In genomic region chr4:2852481-2852881, GRCh38 we compare ENCODE assay signal across 8 cellular contexts. TPM values are rescaled to one million over a fixed set of nuclear protein-coding genes. Genes with fewer than 3 reads are reported as not detected.
DNase-seq lines count a peak whose midpoint lies in the region; ATAC-seq and TF ChIP-seq lines count a peak whose summit lies in the region.

No MANE protein-coding gene starts in this region.

- intact Hi-C loops in activated CD4-positive, alpha-beta T cell treated with anti-CD3 and anti-CD28 coated beads, Interleukin-2, amount 10 ng/mL, durations not matched to agents 24 days and 14 days (cut with micrococcal nuclease), result no loop called here
- intact Hi-C loops in tibial artery (cut with DNase I; ENCODE audit: low total_unique reads), result no loop called here

- H3K4me3 Mint-ChIP-seq in activated CD4-positive, alpha-beta T cell treated with anti-CD3 and anti-CD28 coated beads, Interleukin-2, amount 10 ng/mL, durations not matched to agents 24 days and 14 days, result peak overlapping the region; percentile 45
- H3K4me3 Mint-ChIP-seq in stimulated activated naive CD8-positive, alpha-beta T cell treated with anti-CD3 and anti-CD28 coated beads, Interleukin-15, Interleukin-2, amounts not matched to agents 100 ng/mL and 50 ng/mL, for 24 hours, result peak overlapping the region; percentile 62

- peaks cover 27% of the 10 kb centered on the region for H3K36me3 Mint-ChIP-seq in activated CD4-positive, alpha-beta T cell treated with anti-CD3 and anti-CD28 coated beads, Interleukin-2, amount 10 ng/mL, durations not matched to agents 24 days and 14 days (ENCODE audit: low read depth)
- H3K36me3 Mint-ChIP-seq in stimulated activated naive CD8-positive, alpha-beta T cell treated with anti-CD3 and anti-CD28 coated beads, Interleukin-15, Interleukin-2, amounts not matched to agents 100 ng/mL and 50 ng/mL, for 24 hours (ENCODE audit: low read depth), result peaks cover 10% of the 10 kb centered on the region

- no peak overlapping the region for H3K4me3 ChIP-seq in fibroblast of lung (replicated peaks in 1 of 4; ENCODE audit: control extremely low read depth in 1 of 4, insufficient read depth in 1 of 4, low read depth in 3 of 4, low read length in 4 of 4)
- H3K4me3 ChIP-seq in tibial artery, result no peak overlapping the region

- DNase-seq in activated CD4-positive, alpha-beta T cell treated with anti-CD3 and anti-CD28 coated beads, Interleukin-2, amount 10 ng/mL, durations not matched to agents 24 days and 14 days, result peak; percentile 68
- DNase-seq in activated CD4-positive, alpha-beta T cell treated with anti-CD3 and anti-CD28 coated beads for 4 hours, result no peak
- DNase-seq in fibroblast of lung (ENCODE audit: low read depth in 2 of 2), result no peak
- no peak for DNase-seq in NCI-H128 (lab: John Stamatoyannopoulos, UW; ENCODE audit: unreplicated experiment)
- DNase-seq in activated CD4-positive, CD25-positive, alpha-beta regulatory T cell treated with anti-CD3 and anti-CD28 coated beads, Interleukin-2, amount 50 U/mL, for 72 hours, result no peak
- no peak for DNase-seq in tibial artery

- no peaks in the 10 kb centered on the region for H3K9me3 Mint-ChIP-seq in activated CD4-positive, alpha-beta T cell treated with anti-CD3 and anti-CD28 coated beads, Interleukin-2, amount 10 ng/mL, durations not matched to agents 24 days and 14 days
- H3K9me3 Mint-ChIP-seq in stimulated activated naive CD8-positive, alpha-beta T cell treated with anti-CD3 and anti-CD28 coated beads, Interleukin-15, Interleukin-2, amounts not matched to agents 100 ng/mL and 50 ng/mL, for 24 hours, result no peaks in the 10 kb centered on the region

- peaks cover 4% of the 10 kb centered on the region for H4K20me1 ChIP-seq in fibroblast of lung (ENCODE audit: control insufficient read depth, extremely low read depth, insufficient read depth, low read length)

- H3K4me1 ChIP-seq in fibroblast of lung (ENCODE audit: control insufficient read depth, extremely low read depth, insufficient read depth, low read length) (peaks cover 8% of the 10 kb centered on the region), tibial artery (peaks cover 0 to 69% (median 37%) of the 10 kb centered on the region in 4 donors)

- peak; percentile 60 for ATAC-seq in HG03432 (IDR thresholded peaks at IDR 0.05; ENCODE audit: unreplicated experiment)

- H3K9me3 ChIP-seq in fibroblast of lung (ENCODE audit: control insufficient read depth, insufficient read depth, low read depth, low read length) (no peaks in the 10 kb centered on the region), tibial artery (no peaks in the 10 kb centered on the region)

- H3K9ac ChIP-seq in fibroblast of lung (ENCODE audit: insufficient read depth, low read length), result no peak overlapping the region

- peaks cover 39% of the 10 kb centered on the region for H3K4me1 Mint-ChIP-seq in activated CD4-positive, alpha-beta T cell treated with anti-CD3 and anti-CD28 coated beads, Interleukin-2, amount 10 ng/mL, durations not matched to agents 24 days and 14 days
- H3K4me1 Mint-ChIP-seq in stimulated activated naive CD8-positive, alpha-beta T cell treated with anti-CD3 and anti-CD28 coated beads, Interleukin-15, Interleukin-2, amounts not matched to agents 100 ng/mL and 50 ng/mL, for 24 hours (ENCODE audit: low read depth), result peaks cover 85% of the 10 kb centered on the region

- no peaks in the 10 kb centered on the region for H3K27me3 Mint-ChIP-seq in activated CD4-positive, alpha-beta T cell treated with anti-CD3 and anti-CD28 coated beads, Interleukin-2, amount 10 ng/mL, durations not matched to agents 24 days and 14 days
- no peaks in the 10 kb centered on the region for H3K27me3 Mint-ChIP-seq in stimulated activated naive CD8-positive, alpha-beta T cell treated with anti-CD3 and anti-CD28 coated beads, Interleukin-15, Interleukin-2, amounts not matched to agents 100 ng/mL and 50 ng/mL, for 24 hours

- TF ChIP-seq CTCF in fibroblast of lung (conservative IDR thresholded peaks at IDR 0.05 in 1 of 2, IDR thresholded peaks at IDR 0.05 in 1 of 2; ENCODE audit: low read depth in 1 of 2, low read length in 2 of 2) (no peak), tibial artery (IDR thresholded peaks at IDR 0.05) (no peak)

- H3K27me3 ChIP-seq in fibroblast of lung (ENCODE audit: control insufficient read depth, insufficient read depth, low read length), result no peaks in the 10 kb centered on the region
- no peaks in the 10 kb centered on the region for H3K27me3 ChIP-seq in tibial artery

- H3K27ac Mint-ChIP-seq in activated CD4-positive, alpha-beta T cell treated with anti-CD3 and anti-CD28 coated beads, Interleukin-2, amount 10 ng/mL, durations not matched to agents 24 days and 14 days, result no peak overlapping the region
- peak overlapping the region; percentile 65 for H3K27ac Mint-ChIP-seq in stimulated activated naive CD8-positive, alpha-beta T cell treated with anti-CD3 and anti-CD28 coated beads, Interleukin-15, Interleukin-2, amounts not matched to agents 100 ng/mL and 50 ng/mL, for 24 hours

- H3K4me2 ChIP-seq in fibroblast of lung (ENCODE audit: extremely low read depth, insufficient read depth, low read length), result peak overlapping the region; percentile 29

- H2AFZ ChIP-seq in fibroblast of lung (ENCODE audit: low read length), result no peak overlapping the region

- H3K36me3 ChIP-seq in fibroblast of lung (ENCODE audit: control insufficient read depth, insufficient read depth, low read length) (peaks cover 2% of the 10 kb centered on the region), tibial artery (peaks cover 10 to 15% (median 10%) of the 10 kb centered on the region in 3 donors)

- no peak overlapping the region for H3K27ac ChIP-seq in fibroblast of lung (ENCODE audit: insufficient read depth, low read length)
- H3K27ac ChIP-seq in tibial artery, result no peak overlapping the region

- peaks cover 89% of the 10 kb centered on the region for H3K79me2 ChIP-seq in fibroblast of lung (ENCODE audit: control insufficient read depth, insufficient read depth, low read length)

RNA-seq across cellular contexts. Expression of gene ADD1, which starts 8.8 kb away (rescaled TPM):
- 187 and 198 TPM in 2 replicates for total RNA-seq in activated CD4-positive, alpha-beta T cell treated with anti-CD3 and anti-CD28 coated beads, Interleukin-2, amount 10 ng/mL, durations not matched to agents 24 days and 14 days
- 123 and 164 TPM in 2 replicates for total RNA-seq in fibroblast of lung
- polyA plus RNA-seq in fibroblast of lung, result 171 and 211 TPM in 2 replicates
- 273 and 299 TPM in 2 replicates for polyA plus RNA-seq in fibroblast of lung (2012)
- 212 and 237 TPM in 2 replicates for polyA minus RNA-seq in fibroblast of lung (ENCODE audit: low replicate concordance)

RNA-seq across cellular contexts. Expression of gene SH3BP2, which starts 59.6 kb away (rescaled TPM):
- 83.9 and 88.5 TPM in 2 replicates for total RNA-seq in activated CD4-positive, alpha-beta T cell treated with anti-CD3 and anti-CD28 coated beads, Interleukin-2, amount 10 ng/mL, durations not matched to agents 24 days and 14 days
- total RNA-seq in fibroblast of lung, result 8.6 and 9.5 TPM in 2 replicates
- 10.0 and 14.1 TPM in 2 replicates for polyA plus RNA-seq in fibroblast of lung
- 9.9 and 13.4 TPM in 2 replicates for polyA plus RNA-seq in fibroblast of lung (2012)
- polyA minus RNA-seq in fibroblast of lung (ENCODE audit: low replicate concordance), result 46.6 and 98.6 TPM in 2 replicates
